ENCODE assay signal across 19 cellular contexts in the genomic region with DNA sequence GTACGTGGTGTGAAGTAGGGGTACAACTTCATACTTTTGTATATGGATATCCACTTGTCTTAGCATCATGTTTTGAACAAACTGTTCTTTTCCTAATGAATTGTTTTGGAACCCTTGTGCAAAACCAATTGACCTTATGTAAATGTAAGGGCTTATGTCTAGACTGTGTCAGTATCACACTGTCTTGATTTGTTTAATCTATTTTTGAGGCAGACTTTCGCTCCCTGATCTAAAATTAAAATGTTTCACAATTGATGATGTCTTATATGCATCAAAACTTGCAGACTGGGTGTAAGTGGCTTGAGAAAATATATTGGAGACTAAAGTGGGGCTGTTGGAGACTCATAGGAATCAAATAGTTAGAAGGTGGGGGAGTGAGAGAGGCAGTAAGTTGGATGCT. TPM values are rescaled to one million over a fixed set of nuclear protein-coding genes. Genes with fewer than 3 reads are reported as not detected.
A peak's percentile ranks its signal among the peaks of the same experiment; 100 is the strongest.
DNase-seq lines count a peak whose midpoint lies in the region; ATAC-seq, FAIRE-seq and TF ChIP-seq lines count a peak whose summit lies in the region.
"Had no signal": no experiment of that assay in that cellular context is flagged by ENCODE, and none has a peak within 500 bp of the region (broad histone marks: within the 10 kb centered on the region; RNA-seq: fewer than 3 reads in every experiment).

No MANE protein-coding gene starts in this region.

- no peak overlapping the region for H2AK5ac ChIP-seq in H9 (ENCODE audit: insufficient read length, low read length)

- FAIRE-seq in astrocyte (lab: Jason Lieb, UNC), result no peak
- FAIRE-seq: GM12892 had no signal

- H3K27ac Mint-ChIP-seq in MCF 10A (ENCODE audit: low read depth, unreplicated experiment), result peak overlapping the region; percentile 49
- H3K27ac Mint-ChIP-seq in astrocyte (ENCODE audit: unreplicated experiment), result peak overlapping the region; percentile 50
- H3K27ac Mint-ChIP-seq in H9, result no peak overlapping the region

- H3K4me2 ChIP-seq in KMS-11 (peak overlapping the region; percentile 88), astrocyte (ENCODE audit: low read length) (no peak overlapping the region), H9 (ENCODE audit: insufficient read depth, insufficient read length, low read length) (no peak overlapping the region)

- H3K4me3 ChIP-seq in breast epithelium, result no peak overlapping the region
- H3K4me3 ChIP-seq in KMS-11 (IDR thresholded peaks at IDR 0.05; ENCODE audit: insufficient read depth, low read depth, low read length), result no peak overlapping the region
- H3K4me3 ChIP-seq in astrocyte (ENCODE audit: insufficient read depth, low read depth, low read length), result no peak overlapping the region
- H3K4me3 ChIP-seq: BLaER1 treated with 17β-estradiol and CSF1 and Interleukin-3, amounts not matched to agents 10 nM and 100 nM had no signal

- H3K56ac ChIP-seq in H9 (ENCODE audit: insufficient read length, low read depth, low read length), result no peak overlapping the region

- H2AFZ ChIP-seq in KMS-11 (ENCODE audit: low read depth) (peak overlapping the region; percentile 28; the same call in 1 of the 2 replicates), astrocyte (ENCODE audit: low read depth, low read length) (no peak overlapping the region), H9 (ENCODE audit: low read length) (no peak overlapping the region)

- no peak overlapping the region for H4K8ac ChIP-seq in H9 (replicated peaks; ENCODE audit: insufficient read length, low read depth, low read length)

- H2BK20ac ChIP-seq in H9 (ENCODE audit: low read depth, low read length, poor library complexity, severe bottlenecking), result no peak overlapping the region

- no peaks in the 10 kb centered on the region for H3K79me2 ChIP-seq in KMS-11 (ENCODE audit: insufficient read depth, low read depth)
- H3K79me2 ChIP-seq in astrocyte (ENCODE audit: insufficient read depth, low read length), result no peaks in the 10 kb centered on the region
- no peaks in the 10 kb centered on the region for H3K79me2 ChIP-seq in H9 (ENCODE audit: insufficient read depth, low read length)

- peak overlapping the region; percentile 64; the same call in 1 of the 2 replicates for H3K9ac ChIP-seq in KMS-11
- H3K9ac ChIP-seq in astrocyte (ENCODE audit: low read length), result no peak overlapping the region
- H3K9ac ChIP-seq in H9 (ENCODE audit: extremely low read depth, insufficient read length, low read length), result no peak overlapping the region
- H3K9ac ChIP-seq: BLaER1 treated with 17β-estradiol and CSF1 and Interleukin-3, amounts not matched to agents 10 nM and 100 nM had no signal

- H4K20me1 ChIP-seq in KMS-11 (ENCODE audit: insufficient read depth), result no peaks in the 10 kb centered on the region
- no peaks in the 10 kb centered on the region for H4K20me1 ChIP-seq in astrocyte (ENCODE audit: insufficient read depth, low read length)
- no peaks in the 10 kb centered on the region for H4K20me1 ChIP-seq in H9 (ENCODE audit: control insufficient read depth, insufficient read depth, insufficient read length)
- H4K20me1 ChIP-seq: BLaER1 treated with 17β-estradiol and CSF1 and Interleukin-3, amounts not matched to agents 10 nM and 100 nM had no signal

- no CpG with 5 or more reads among the region's 2 CpGs for WGBS in H9 (ENCODE audit: extremely low coverage, insufficient read length, low lambda C conversion rate)

- no peak overlapping the region for H2BK120ac ChIP-seq in H9 (ENCODE audit: low read depth, low read length, poor library complexity, severe bottlenecking)

- intact Hi-C loops in MCF 10A (cut with micrococcal nuclease), result no loop called here
- intact Hi-C loops in breast epithelium (cut with DNase I; ENCODE audit: low total_unique reads), result no loop called here

- H3K36me3 Mint-ChIP-seq in MCF 10A (ENCODE audit: insufficient read depth, unreplicated experiment) (no peaks in the 10 kb centered on the region), astrocyte (ENCODE audit: low read depth, unreplicated experiment) (no peaks in the 10 kb centered on the region), H9 (ENCODE audit: insufficient read depth in 1 of 3, low read depth in 3 of 3) (peaks cover 4 to 11% (median 4%) of the 10 kb centered on the region in 3 experiments)
- H3K36me3 Mint-ChIP-seq: CD4-positive, CD25-positive, alpha-beta regulatory T cell had no signal

- H3K4ac ChIP-seq in H9 (ENCODE audit: low read depth, low read length), result no peak overlapping the region

- BruUV-seq in MCF 10A (replicated peaks; lab: Mats Ljungman, UMichigan), result no TSS peak

- no peak for DNase-seq in MCF 10A (ENCODE audit: unreplicated experiment)
- DNase-seq in breast epithelium (ENCODE audit: low spot score in 2 of 2), result no peak
- no peak for DNase-seq in astrocyte (ENCODE audit: low read depth)
- no peak for DNase-seq in D341Med (ENCODE audit: low spot score)
- no peak for DNase-seq in H9
- DNase-seq in globus pallidus (ENCODE audit: low spot score), result no peak
- DNase-seq: AML-193; Calu3; CD4-positive, CD25-positive, alpha-beta regulatory T cell; DMS79; Karpas-422 had no signal

- CTCF ChIA-PET in MCF 10A (lab: Yijun Ruan, JAX), result interaction anchor here (0.6 kb wide), 2 partner anchors 8 to 146 kb away, joined by 3 read pairs; no protein-coding TSS in a partner anchor

- no peak overlapping the region for H4K91ac ChIP-seq in H9 (ENCODE audit: insufficient read length, low read depth, low read length)

- H3K23me2 ChIP-seq in H9 (ENCODE audit: insufficient read length, low read depth, low read length, poor library complexity, severe bottlenecking), result no peaks in the 10 kb centered on the region

- no peak for TF ChIP-seq POLR2A in breast epithelium (IDR thresholded peaks at IDR 0.05)

- H3K9me3 ChIP-seq in breast epithelium (no peaks in the 10 kb centered on the region), astrocyte (ENCODE audit: insufficient read depth, low read depth, low read length) (no peaks in the 10 kb centered on the region), H9 (ENCODE audit: control insufficient read depth, low read depth, low read length) (no peaks in the 10 kb centered on the region)

- no peak for TF ChIP-seq CTCF in MCF 10A (IDR thresholded peaks at IDR 0.05; ENCODE audit: unreplicated experiment)
- TF ChIP-seq CTCF in breast epithelium (IDR thresholded peaks at IDR 0.05), result no peak
- TF ChIP-seq CTCF in KMS-11 (conservative IDR thresholded peaks at IDR 0.05; ENCODE audit: low read depth, low read length), result no peak
- no peak for TF ChIP-seq CTCF in astrocyte (IDR thresholded peaks at IDR 0.05; ENCODE audit: insufficient read depth, low read depth, low read length)
- TF ChIP-seq CTCF in H9 (conservative IDR thresholded peaks at IDR 0.05), result no peak

- H3K18ac ChIP-seq in H9 (ENCODE audit: insufficient read length, low read depth, low read length), result no peak overlapping the region

- H3K14ac ChIP-seq in H9 (ENCODE audit: insufficient read depth, low read length), result no peak overlapping the region

- peaks cover 51% of the 10 kb centered on the region for H3K27me3 Mint-ChIP-seq in MCF 10A (ENCODE audit: insufficient read depth, unreplicated experiment)
- no peaks in the 10 kb centered on the region for H3K27me3 Mint-ChIP-seq in astrocyte (ENCODE audit: low read depth, unreplicated experiment)
- H3K27me3 Mint-ChIP-seq in H9 (ENCODE audit: low read depth), result peaks cover 12% of the 10 kb centered on the region
- H3K27me3 Mint-ChIP-seq: CD4-positive, CD25-positive, alpha-beta regulatory T cell had no signal

- H3T11ph ChIP-seq in H9 (ENCODE audit: low read length), result no peak overlapping the region

- H3K36me3 ChIP-seq in breast epithelium (no peaks in the 10 kb centered on the region), KMS-11 (ENCODE audit: insufficient read depth) (no peaks in the 10 kb centered on the region), astrocyte (ENCODE audit: insufficient read depth, low read length) (no peaks in the 10 kb centered on the region)
- H3K36me3 ChIP-seq: BLaER1 treated with 17β-estradiol and CSF1 and Interleukin-3, amounts not matched to agents 10 nM and 100 nM had no signal

- H2BK12ac ChIP-seq in H9 (ENCODE audit: insufficient read length, low read depth, low read length), result no peak overlapping the region

- H2BK15ac ChIP-seq in H9 (ENCODE audit: low read depth, low read length), result no peak overlapping the region

- no peak overlapping the region for H4K5ac ChIP-seq in H9 (ENCODE audit: insufficient read length, low read depth, low read length)

- H3K4me3 Mint-ChIP-seq in MCF 10A (ENCODE audit: unreplicated experiment) (no peak overlapping the region), astrocyte (ENCODE audit: unreplicated experiment) (no peak overlapping the region), H9 (no peak overlapping the region)
- H3K4me3 Mint-ChIP-seq: CD4-positive, CD25-positive, alpha-beta regulatory T cell had no signal

- no peaks in the 10 kb centered on the region for H3K4me1 ChIP-seq in breast epithelium
- peaks cover 71% of the 10 kb centered on the region for H3K4me1 ChIP-seq in KMS-11 (ENCODE audit: low read depth, poor library complexity, severe bottlenecking)
- H3K4me1 ChIP-seq in astrocyte (ENCODE audit: insufficient read depth, low read length), result no peaks in the 10 kb centered on the region
- no peaks in the 10 kb centered on the region for H3K4me1 ChIP-seq in H9 (ENCODE audit: insufficient read depth, low read length)

- no peak for ATAC-seq in GM19328 (IDR thresholded peaks at IDR 0.05; ENCODE audit: unreplicated experiment)
- ATAC-seq: HCT116 had no signal

- no peak overlapping the region for H2BK5ac ChIP-seq in H9 (ENCODE audit: insufficient read length, low read length)

- H3K27ac ChIP-seq in breast epithelium, result no peak overlapping the region
- peak overlapping the region; percentile 98 for H3K27ac ChIP-seq in KMS-11
- no peak overlapping the region for H3K27ac ChIP-seq in astrocyte (ENCODE audit: low read depth, low read length)
- no peak overlapping the region for H3K27ac ChIP-seq in H9 (ENCODE audit: insufficient read length, low read depth, low read length)
- H3K27ac ChIP-seq: 22Rv1, HL-60 had no signal

- H3K23ac ChIP-seq in H9 (ENCODE audit: insufficient read length, low read depth, low read length), result no peak overlapping the region

- H3K9me3 Mint-ChIP-seq in MCF 10A (ENCODE audit: unreplicated experiment) (peaks cover 8% of the 10 kb centered on the region), astrocyte (ENCODE audit: unreplicated experiment) (no peaks in the 10 kb centered on the region), H9 (peaks cover 21% of the 10 kb centered on the region in 2 experiments)

- peaks cover 13% of the 10 kb centered on the region for H3K4me1 Mint-ChIP-seq in MCF 10A (ENCODE audit: insufficient read depth, unreplicated experiment)
- H3K4me1 Mint-ChIP-seq in astrocyte (ENCODE audit: low read depth, unreplicated experiment), result peaks cover 12% of the 10 kb centered on the region
- no peaks in the 10 kb centered on the region for H3K4me1 Mint-ChIP-seq in H9

- POLR2A ChIA-PET in MCF 10A (lab: Yijun Ruan, JAX), result interaction anchor here (0.7 kb wide), 1 partner anchor 141 kb away, joined by 3 read pairs; no protein-coding TSS in a partner anchor

- H3K79me1 ChIP-seq in H9 (ENCODE audit: insufficient read depth, low read depth, low read length, poor library complexity, severe bottlenecking), result no peaks in the 10 kb centered on the region

- peaks cover 0 to 13% of the 10 kb centered on the region in 2 donors for H3K27me3 ChIP-seq in breast epithelium
- H3K27me3 ChIP-seq in KMS-11 (ENCODE audit: insufficient read depth, low read depth), result no peaks in the 10 kb centered on the region
- H3K27me3 ChIP-seq in astrocyte (ENCODE audit: insufficient read depth, low read length), result no peaks in the 10 kb centered on the region
- H3K27me3 ChIP-seq in H9 (ENCODE audit: insufficient read depth, low read length), result no peaks in the 10 kb centered on the region

RNA-seq across cellular contexts. Expression of a gene that starts 25.2 kb away (rescaled TPM):
- total RNA-seq in MCF 10A (2022) (6.9 and 8.1 TPM in 2 replicates), breast epithelium (10 to 100 TPM in 2 of 3 donors, 1 to 10 TPM in 1; 9.6 to 21.4 (median 13.1) TPM), astrocyte (1.2 and 1.3 TPM in 2 replicates), H9 (2021) (3.7 and 4.7 TPM in 2 replicates)
- total RNA-seq: G401 had no signal

Comparison
In these comparisons a context has a peak if more than half of its experiments do, and no peak if none do; other contexts are left out.
1. H3K27ac Mint-ChIP-seq: peak in MCF 10A (single experiment) and astrocyte (single experiment); none in H9 (0 of 3).